ENCODE assay signal across 16 cellular contexts in genomic region chr19:6023936-6024335, GRCh38.
"Had no signal": no experiment of that assay in that cellular context is flagged by ENCODE, and none has a peak within 500 bp of the region (broad histone marks: within the 10 kb centered on the region; RNA-seq: fewer than 3 reads in every experiment).

No MANE protein-coding gene starts in this region.

- H3K27ac Mint-ChIP-seq: activated CD4-positive, alpha-beta T cell treated with anti-CD3 and anti-CD28 coated beads, Interleukin-2, amount 10 ng/mL, durations not matched to agents 7 days and 5 days; activated T-helper 1 cell treated with anti-CD3 and anti-CD28 coated beads, Interleukin-12 subunit alpha, Interleukin-12 subunit beta, Interleukin-2, Interleukin-4 antibody, amounts not matched to agents 30 ng/mL and 10 ng/mL and 1 ng/mL, durations not matched to agents 14 hours and 24 hours and 36 hours; endodermal cell; immature natural killer cell; type B pancreatic cell had no signal

- H3K4me3 ChIP-seq: ascending aorta, dorsolateral prefrontal cortex, gastrocnemius medialis, heart left ventricle, right atrium auricular region, skin epidermis had no signal

- H3K36me3 Mint-ChIP-seq: immature natural killer cell, type B pancreatic cell had no signal

- H3K4me1 Mint-ChIP-seq: activated CD4-positive, alpha-beta T cell treated with anti-CD3 and anti-CD28 coated beads, Interleukin-2, amount 10 ng/mL, durations not matched to agents 7 days and 5 days; immature natural killer cell had no signal

- ATAC-seq: gastrocnemius medialis had no signal

- H3K27me3 Mint-ChIP-seq: activated CD4-positive, alpha-beta T cell treated with anti-CD3 and anti-CD28 coated beads, Interleukin-2, amount 10 ng/mL, durations not matched to agents 7 days and 5 days; type B pancreatic cell had no signal

- H3K36me3 ChIP-seq: gastrocnemius medialis had no signal

- H3K27me3 ChIP-seq: ascending aorta, dorsolateral prefrontal cortex, gastrocnemius medialis, heart left ventricle, neutrophil, right atrium auricular region had no signal

- H3K9me3 Mint-ChIP-seq: activated CD4-positive, alpha-beta T cell treated with anti-CD3 and anti-CD28 coated beads, Interleukin-2, amount 10 ng/mL, durations not matched to agents 7 days and 5 days; activated T-helper 1 cell treated with anti-CD3 and anti-CD28 coated beads, Interleukin-12 subunit alpha, Interleukin-12 subunit beta, Interleukin-2, Interleukin-4 antibody, amounts not matched to agents 30 ng/mL and 10 ng/mL and 1 ng/mL, durations not matched to agents 14 hours and 24 hours and 36 hours; endodermal cell; immature natural killer cell; type B pancreatic cell had no signal

- H3K27ac ChIP-seq: dorsolateral prefrontal cortex, neutrophil, skin epidermis had no signal

- DNase-seq: activated CD4-positive, alpha-beta T cell treated with anti-CD3 and anti-CD28 coated beads, Interleukin-2, amount 10 ng/mL, durations not matched to agents 7 days and 5 days; activated naive CD4-positive, alpha-beta T cell; dorsolateral prefrontal cortex; endodermal cell; gastrocnemius medialis; heart left ventricle; immature natural killer cell; midbrain; stimulated activated CD4-positive, alpha-beta T cell treated with anti-CD3 and anti-CD28 coated beads, Interleukin-4, amount 100 ng/mL, for 24 hours; stimulated activated naive CD4-positive, alpha-beta T cell treated with Interleukin-2 at 50 U/mL for 16 hours had no signal

- H3K4me3 Mint-ChIP-seq: activated CD4-positive, alpha-beta T cell treated with anti-CD3 and anti-CD28 coated beads, Interleukin-2, amount 10 ng/mL, durations not matched to agents 7 days and 5 days; activated T-helper 1 cell treated with anti-CD3 and anti-CD28 coated beads, Interleukin-12 subunit alpha, Interleukin-12 subunit beta, Interleukin-2, Interleukin-4 antibody, amounts not matched to agents 30 ng/mL and 10 ng/mL and 1 ng/mL, durations not matched to agents 14 hours and 24 hours and 36 hours; endodermal cell; immature natural killer cell; type B pancreatic cell had no signal

- H3K9me3 ChIP-seq: ascending aorta, gastrocnemius medialis, heart left ventricle, neutrophil, right atrium auricular region had no signal

- H3K4me1 ChIP-seq: gastrocnemius medialis had no signal
